Comparison of ENCODE assay signal across 1 cellular context in genomic region chr9:136673970-136674785, GRCh38.
TF ChIP-seq lines count a peak whose summit lies in the region.

No MANE protein-coding gene starts in this region.

TF ChIP-seq in K562, 482 proteins besides CTCF, POLR2A, EP300 and RAD21 (continued from another document):
- TF ChIP-seq HINFP (tag; conservative IDR thresholded peaks at IDR 0.05; ENCODE audit: low read depth) = no peak
- peak; percentile 85; the same call in 1 of the 2 replicates for TF ChIP-seq CBFB (CRISPR knock-in tag; IDR thresholded peaks at IDR 0.05)
- peak; percentile 99 for TF ChIP-seq BCOR (IDR thresholded peaks at IDR 0.05)
- no peak for TF ChIP-seq NFRKB (IDR thresholded peaks at IDR 0.05; ENCODE audit: low read depth)
- no peak for TF ChIP-seq ELK3 (CRISPR knock-in tag; IDR thresholded peaks at IDR 0.05)
- TF ChIP-seq NFATC3 (IDR thresholded peaks at IDR 0.05) = no peak
